ENCODE assay signal across 23 cellular contexts in the genomic region with DNA sequence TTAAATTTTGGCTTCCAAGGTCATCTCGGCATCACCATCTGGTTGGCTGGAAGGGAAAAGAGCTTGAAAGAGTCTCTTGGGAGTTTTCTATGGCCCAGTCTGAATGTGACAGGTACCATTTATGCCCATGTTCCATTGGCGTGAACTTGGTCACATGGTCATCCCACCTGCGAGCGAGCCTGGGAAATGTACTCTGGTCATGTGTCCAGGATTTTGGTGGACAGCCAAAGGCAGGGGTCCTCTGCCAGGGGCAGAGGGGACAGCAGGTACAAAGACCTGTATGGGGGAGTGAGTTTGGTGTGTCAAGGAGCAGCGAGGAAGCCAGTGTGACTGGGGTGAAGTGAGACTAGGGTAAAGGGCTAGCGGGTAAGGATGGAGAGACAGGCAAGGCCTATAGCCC.
"Had no signal": no experiment of that assay in that cellular context is flagged by ENCODE, and none has a peak within 500 bp of the region (broad histone marks: within the 10 kb centered on the region; RNA-seq: fewer than 3 reads in every experiment).

No MANE protein-coding gene starts in this region.

- H3K4me3 Mint-ChIP-seq: IgD-negative memory B cell had no signal

- H3K4me1 Mint-ChIP-seq: IgD-negative memory B cell had no signal

- H3K4me3 ChIP-seq: K562, SJCRH30 had no signal

- H3K9ac ChIP-seq: KMS-11 had no signal

- H3K4me2 ChIP-seq: KMS-11 had no signal

- ATAC-seq: Panc1, PC-3, SK-N-SH treated with all-trans-retinoic acid at 6 μM for 48 hours had no signal

- H3K27me3 ChIP-seq: SJCRH30 had no signal

- H3K36me3 ChIP-seq: SJCRH30 had no signal

- H3K27ac Mint-ChIP-seq: IgD-negative memory B cell had no signal

- DNase-seq: Kasumi-1, MM.1S, NCI-H1092 treated with DMSO at 0.1 percent for 48 hours, NCI-H1436, NCI-H187, NCI-H2029, NCI-H2081 treated with DMSO at 0.1 percent for 48 hours, NCI-H2171, NCI-H226, NCI-H446, NCI-H510A, NCI-H524 treated with DMSO at 0.1 percent for 48 hours, NCI-H69, NCI-H774, PC-3, SHP77 treated with DMSO at 0.1 percent for 48 hours, SJCRH30 had no signal

- H3K27ac ChIP-seq: KMS-11, RWPE1, SJCRH30 had no signal
